In genomic region chr10:127125331-127125730, GRCh38 we compare ENCODE assay signal across 20 cellular contexts.
DNase-seq lines count a peak whose midpoint lies in the region; ATAC-seq and TF ChIP-seq lines count a peak whose summit lies in the region.
"Had no signal": no experiment of that assay in that cellular context is flagged by ENCODE, and none has a peak within 500 bp of the region (broad histone marks: within the 10 kb centered on the region; RNA-seq: fewer than 3 reads in every experiment).

No MANE protein-coding gene starts in this region.

- no peaks in the 10 kb centered on the region for H3K27me3 Mint-ChIP-seq in activated CD8-positive, alpha-beta T cell treated with anti-CD3 and anti-CD28 coated beads, Interleukin-2, amount 10 ng/mL, durations not matched to agents 7 days and 5 days (ENCODE audit: low read depth)
- no peaks in the 10 kb centered on the region for H3K27me3 Mint-ChIP-seq in activated CD8-positive, alpha-beta T cell treated with anti-CD3 and anti-CD28 coated beads for 36 hours
- H3K27me3 Mint-ChIP-seq: CD8-positive, alpha-beta memory T cell had no signal

- peaks cover 4% of the 10 kb centered on the region for H3K4me1 Mint-ChIP-seq in activated CD8-positive, alpha-beta T cell treated with anti-CD3 and anti-CD28 coated beads, Interleukin-2, amount 10 ng/mL, durations not matched to agents 7 days and 5 days (ENCODE audit: low read depth)
- H3K4me1 Mint-ChIP-seq in activated CD8-positive, alpha-beta T cell treated with anti-CD3 and anti-CD28 coated beads for 36 hours (ENCODE audit: low read depth), result no peaks in the 10 kb centered on the region
- H3K4me1 Mint-ChIP-seq: CD8-positive, alpha-beta memory T cell had no signal

- H3K27ac Mint-ChIP-seq in activated CD8-positive, alpha-beta T cell treated with anti-CD3 and anti-CD28 coated beads, Interleukin-2, amount 10 ng/mL, durations not matched to agents 7 days and 5 days, result no peak overlapping the region
- no peak overlapping the region for H3K27ac Mint-ChIP-seq in activated CD8-positive, alpha-beta T cell treated with anti-CD3 and anti-CD28 coated beads for 36 hours
- H3K27ac Mint-ChIP-seq: CD8-positive, alpha-beta memory T cell had no signal

- H3K36me3 Mint-ChIP-seq in activated CD8-positive, alpha-beta T cell treated with anti-CD3 and anti-CD28 coated beads, Interleukin-2, amount 10 ng/mL, durations not matched to agents 7 days and 5 days (ENCODE audit: low read depth), result no peaks in the 10 kb centered on the region
- no peaks in the 10 kb centered on the region for H3K36me3 Mint-ChIP-seq in activated CD8-positive, alpha-beta T cell treated with anti-CD3 and anti-CD28 coated beads for 36 hours (ENCODE audit: low read depth)
- H3K36me3 Mint-ChIP-seq: CD8-positive, alpha-beta memory T cell had no signal

- ATAC-seq in activated CD8-positive, alpha-beta T cell treated with anti-CD3 and anti-CD28 coated beads, Interleukin-2, amount 10 ng/mL, durations not matched to agents 7 days and 5 days, result no peak
- ATAC-seq in activated CD8-positive, alpha-beta T cell treated with anti-CD3 and anti-CD28 coated beads for 36 hours, result no peak
- ATAC-seq: PC-3, SK-N-SH treated with all-trans-retinoic acid at 6 μM for 48 hours had no signal

- no peaks in the 10 kb centered on the region for H3K9me3 Mint-ChIP-seq in activated CD8-positive, alpha-beta T cell treated with anti-CD3 and anti-CD28 coated beads, Interleukin-2, amount 10 ng/mL, durations not matched to agents 7 days and 5 days (ENCODE audit: insufficient read depth)
- no peaks in the 10 kb centered on the region for H3K9me3 Mint-ChIP-seq in activated CD8-positive, alpha-beta T cell treated with anti-CD3 and anti-CD28 coated beads for 36 hours

- TF ChIP-seq CTCF in activated CD8-positive, alpha-beta T cell treated with anti-CD3 and anti-CD28 coated beads for 36 hours (IDR thresholded peaks at IDR 0.05), result no peak

- H3K4me3 Mint-ChIP-seq in activated CD8-positive, alpha-beta T cell treated with anti-CD3 and anti-CD28 coated beads, Interleukin-2, amount 10 ng/mL, durations not matched to agents 7 days and 5 days, result no peak overlapping the region
- H3K4me3 Mint-ChIP-seq in activated CD8-positive, alpha-beta T cell treated with anti-CD3 and anti-CD28 coated beads for 36 hours, result no peak overlapping the region
- H3K4me3 Mint-ChIP-seq: CD8-positive, alpha-beta memory T cell had no signal

- peak; percentile 26 for DNase-seq in activated CD8-positive, alpha-beta T cell treated with anti-CD3 and anti-CD28 coated beads, Interleukin-2, amount 10 ng/mL, durations not matched to agents 7 days and 5 days
- no peak for DNase-seq in activated CD8-positive, alpha-beta T cell treated with anti-CD3 and anti-CD28 coated beads for 36 hours
- DNase-seq in NCI-H510A treated with DMSO at 0.1 percent for 48 hours (lab: John Stamatoyannopoulos, UW) (peak; percentile 42), cerebellum (ENCODE audit: low spot score) (peak; percentile 25), mucosa of gallbladder (ENCODE audit: low spot score) (no peak), 8988T (no peak), mesenteric fat pad (ENCODE audit: low spot score) (no peak), LoVo (ENCODE audit: low spot score) (no peak)
- DNase-seq: C1 segment of cervical spinal cord; CD8-positive, alpha-beta memory T cell; DMS79 treated with DMSO at 0.1 percent for 48 hours; Karpas-422; MG63; NCI-H1092; NCI-H2081 treated with DMSO at 0.1 percent for 48 hours; NCI-H446 treated with DMSO at 0.1 percent for 48 hours; PC-3; RPMI8226; SHP77 treated with DMSO at 0.1 percent for 48 hours had no signal

- POLR2A ChIA-PET in activated CD8-positive, alpha-beta T cell treated with anti-CD3 and anti-CD28 coated beads, Interleukin-2, amount 10 ng/mL, durations not matched to agents 7 days and 5 days (lab: Charles Lee), result no interaction called here
- POLR2A ChIA-PET in activated CD8-positive, alpha-beta T cell treated with anti-CD3 and anti-CD28 coated beads for 36 hours (lab: Charles Lee), result interaction anchor here (0.6 kb wide), 1 partner anchor 625 kb away, joined by 5 read pairs; no protein-coding TSS in a partner anchor

- intact Hi-C loops in activated CD8-positive, alpha-beta T cell treated with anti-CD3 and anti-CD28 coated beads for 36 hours (cut with micrococcal nuclease), result no loop called here

- CTCF ChIA-PET in activated CD8-positive, alpha-beta T cell treated with anti-CD3 and anti-CD28 coated beads, Interleukin-2, amount 10 ng/mL, durations not matched to agents 7 days and 5 days (lab: Charles Lee), result no interaction called here
- CTCF ChIA-PET in activated CD8-positive, alpha-beta T cell treated with anti-CD3 and anti-CD28 coated beads for 36 hours (lab: Charles Lee), result no interaction called here

Comparison
In these comparisons a context has a peak if more than half of its experiments do, and no peak if none do; other contexts are left out.
1. DNase-seq: peak in activated CD8-positive, alpha-beta T cell treated with anti-CD3 and anti-CD28 coated beads, Interleukin-2, amount 10 ng/mL, durations not matched to agents 7 days and 5 days (single experiment), NCI-H510A treated with DMSO at 0.1 percent for 48 hours (single experiment) and cerebellum (single experiment); none in activated CD8-positive, alpha-beta T cell treated with anti-CD3 and anti-CD28 coated beads for 36 hours (single experiment), mucosa of gallbladder (single experiment), 8988T (single experiment), mesenteric fat pad (single experiment) and LoVo (single experiment).